Comparison of ENCODE assay signal across 8 cellular contexts in the genomic region with DNA sequence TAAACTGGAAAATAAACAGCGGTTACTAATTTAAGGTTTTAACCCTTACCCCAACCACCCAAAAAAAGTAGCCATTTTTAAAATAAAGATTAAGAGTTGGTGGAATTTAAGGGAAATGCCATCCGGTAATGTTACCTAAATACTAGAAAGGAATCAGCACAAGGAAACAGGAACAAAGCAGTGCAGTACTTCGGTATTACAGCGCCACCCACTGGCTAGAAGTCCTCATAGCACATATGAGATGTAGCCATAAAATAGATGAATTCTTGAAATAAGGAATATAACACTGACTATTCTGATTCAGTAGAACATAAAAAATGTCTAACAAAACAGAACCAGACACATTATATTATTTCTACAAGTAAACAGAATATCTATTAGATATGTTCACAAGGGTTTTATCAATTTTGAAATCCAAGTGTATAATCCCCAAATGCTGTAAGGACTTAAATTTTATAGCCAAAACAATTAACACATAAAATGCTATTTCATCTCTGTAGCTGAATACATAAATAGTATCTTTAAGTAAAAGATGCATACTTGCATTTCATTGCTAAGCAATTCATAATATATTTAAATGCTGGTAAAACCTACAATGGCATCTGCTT. TPM values are rescaled to one million over a fixed set of nuclear protein-coding genes. Genes with fewer than 3 reads are reported as not detected.
A peak's percentile ranks its signal among the peaks of the same experiment; 100 is the strongest.
DNase-seq lines count a peak whose midpoint lies in the region; ATAC-seq and TF ChIP-seq lines count a peak whose summit lies in the region.

No MANE protein-coding gene starts in this region.

- H3K36me3 ChIP-seq in colonic mucosa = no peaks in the 10 kb centered on the region

- DNase-seq in AML-193 (lab: John Stamatoyannopoulos, UW) (peak; percentile 66 to 67), NCI-H2196 treated with DMSO at 0.1 percent for 48 hours (lab: John Stamatoyannopoulos, UW; ENCODE audit: unreplicated experiment) (peak; percentile 38), colonic mucosa (peak; percentile 74), lower leg skin (ENCODE audit: low spot score in 2 of 2) (peak; percentile 74 to 92)
- DNase-seq in activated CD4-positive, CD25-positive, alpha-beta regulatory T cell treated with anti-CD3 and anti-CD28 coated beads, Interleukin-2, amount 50 U/mL, for 72 hours = peak; percentile 56
- peak; percentile 20 for DNase-seq in stimulated activated CD8-positive, alpha-beta memory T cell treated with anti-CD3 and anti-CD28 coated beads, Interleukin-4, amount 100 ng/mL, for 24 hours (ENCODE audit: low read depth)

- H3K9me3 ChIP-seq in colonic mucosa = no peaks in the 10 kb centered on the region

- TF ChIP-seq CTCF in colonic mucosa (IDR thresholded peaks at IDR 0.05) (peak; percentile 66), lower leg skin (IDR thresholded peaks at IDR 0.05) (peak in 1 of 3 donors; percentile 22)

- 22 to 28% methylated on average over 4 of the region's 4 CpGs for WGBS in lower leg skin, 2 donors

- H3K27ac ChIP-seq in colonic mucosa = no peak overlapping the region

- H3K27me3 ChIP-seq in colonic mucosa = no peaks in the 10 kb centered on the region

- no peak overlapping the region for H3K9ac ChIP-seq in colonic mucosa (ENCODE audit: low read depth in 2 of 2, low read length in 2 of 2)

- TF ChIP-seq POLR2A in lower leg skin (IDR thresholded peaks at IDR 0.05) = no peak

- ATAC-seq in GM18861 (IDR thresholded peaks at IDR 0.05; ENCODE audit: unreplicated experiment) (peak; percentile 80), HG03139 (IDR thresholded peaks at IDR 0.05; ENCODE audit: unreplicated experiment) (peak; percentile 76)

- intact Hi-C loops in colonic mucosa (cut with DNase I) = loop anchor here (10.0 kb wide), 1 partner anchor 533 kb away; no protein-coding TSS in a partner anchor
- intact Hi-C loops in lower leg skin (cut with DNase I; ENCODE audit: low total_unique reads) = loop anchor here (10.0 kb wide), 1 partner anchor 913 kb away; no protein-coding TSS in a partner anchor

- no peaks in the 10 kb centered on the region for H3K4me1 ChIP-seq in colonic mucosa

- H3K4me3 ChIP-seq in colonic mucosa (no peak overlapping the region), lower leg skin (ENCODE audit: low read depth, poor library complexity, severe bottlenecking) (no peak overlapping the region)

RNA-seq across cellular contexts. Expression of a gene that starts 58.8 kb away (rescaled TPM):
- total RNA-seq in colonic mucosa (10 to 100 TPM; 16.7 to 17.1 TPM), lower leg skin (10 to 100 TPM; 25.0 to 37.1 (median 28.2) TPM)

Comparison
In these comparisons a context has a peak if more than half of its experiments do, and no peak if none do; other contexts are left out.
1. DNase-seq: peak in every context shown above with its lines; median percentile 83 in lower leg skin; 74 in colonic mucosa; 66 in AML-193; 56 in activated CD4-positive, CD25-positive, alpha-beta regulatory T cell treated with anti-CD3 and anti-CD28 coated beads, Interleukin-2, amount 50 U/mL, for 72 hours; 38 in NCI-H2196 treated with DMSO at 0.1 percent for 48 hours; 20 in stimulated activated CD8-positive, alpha-beta memory T cell treated with anti-CD3 and anti-CD28 coated beads, Interleukin-4, amount 100 ng/mL, for 24 hours.